8 cellular contexts compared by ENCODE assay signal in genomic region chr7:158655931-158656441, GRCh38. TPM values are rescaled to one million over a fixed set of nuclear protein-coding genes. Genes with fewer than 3 reads are reported as not detected.
A peak's percentile ranks its signal among the peaks of the same experiment; 100 is the strongest.
DNase-seq lines count a peak whose midpoint lies in the region; ATAC-seq lines count a peak whose summit lies in the region.

No MANE protein-coding gene starts in this region.

- no peaks in the 10 kb centered on the region for H3K27me3 Mint-ChIP-seq in activated T-cell treated with anti-CD3 and anti-CD28 coated beads, Interleukin-2, amount 50 U/mL, for 4 hours (ENCODE audit: low read depth)

- no peak overlapping the region for H3K4me3 Mint-ChIP-seq in activated T-cell treated with anti-CD3 and anti-CD28 coated beads, Interleukin-2, amount 50 U/mL, for 4 hours

- DNase-seq in activated naive CD4-positive, alpha-beta T cell treated with Interleukin-2 at 50 U/mL for 16 hours: peak; percentile 68
- no peak for DNase-seq in activated naive CD4-positive, alpha-beta T cell (lab: John Stamatoyannopoulos, UW)
- no peak for DNase-seq in activated T-cell treated with anti-CD3 and anti-CD28 coated beads, Interleukin-2, amount 50 U/mL, for 4 hours
- DNase-seq in stimulated activated naive CD8-positive, alpha-beta T cell treated with anti-CD3 and anti-CD28 coated beads, Interleukin-15, Interleukin-2, amounts not matched to agents 100 U/mL and 50 U/mL, for 24 hours: peak; percentile 47
- DNase-seq in AG20443 (ENCODE audit: low spot score) (no peak), OCI-M1 (lab: John Stamatoyannopoulos, UW) (no peak), NCI-H1436 treated with DMSO at 0.1 percent for 48 hours (lab: John Stamatoyannopoulos, UW) (no peak)

- H3K9me3 Mint-ChIP-seq in activated T-cell treated with anti-CD3 and anti-CD28 coated beads, Interleukin-2, amount 50 U/mL, for 4 hours: no peaks in the 10 kb centered on the region

- ATAC-seq in HG03060 (IDR thresholded peaks at IDR 0.05; ENCODE audit: low read depth, unreplicated experiment): peak; percentile 98
- ATAC-seq in activated T-cell treated with anti-CD3 and anti-CD28 coated beads, Interleukin-2, amount 50 U/mL, for 4 hours: peak; percentile 95
- peak; percentile 95 for ATAC-seq in stimulated activated naive CD8-positive, alpha-beta T cell treated with anti-CD3 and anti-CD28 coated beads, Interleukin-15, Interleukin-2, amounts not matched to agents 100 U/mL and 50 U/mL, for 24 hours

- H3K36me3 Mint-ChIP-seq in activated T-cell treated with anti-CD3 and anti-CD28 coated beads, Interleukin-2, amount 50 U/mL, for 4 hours (ENCODE audit: insufficient read depth): peaks cover 24% of the 10 kb centered on the region

- peaks cover 16% of the 10 kb centered on the region for H3K4me1 Mint-ChIP-seq in activated T-cell treated with anti-CD3 and anti-CD28 coated beads, Interleukin-2, amount 50 U/mL, for 4 hours (ENCODE audit: low read depth)

RNA-seq across cellular contexts. Expression of gene NCAPG2, which starts 48.6 kb away (rescaled TPM):
- total RNA-seq in activated T-cell treated with anti-CD3 and anti-CD28 coated beads, Interleukin-2, amount 50 U/mL, for 4 hours: 10 to 100 TPM; 19.7 to 26.2 (median 20.7) TPM

Comparison
In these comparisons a context has a peak if more than half of its experiments do, and no peak if none do; other contexts are left out.
1. DNase-seq: peak in activated naive CD4-positive, alpha-beta T cell treated with Interleukin-2 at 50 U/mL for 16 hours (single experiment) and stimulated activated naive CD8-positive, alpha-beta T cell treated with anti-CD3 and anti-CD28 coated beads, Interleukin-15, Interleukin-2, amounts not matched to agents 100 U/mL and 50 U/mL, for 24 hours (single experiment); none in activated naive CD4-positive, alpha-beta T cell (0 of 4), activated T-cell treated with anti-CD3 and anti-CD28 coated beads, Interleukin-2, amount 50 U/mL, for 4 hours (single experiment), AG20443 (single experiment), OCI-M1 (single experiment) and NCI-H1436 treated with DMSO at 0.1 percent for 48 hours (single experiment).
2. Peak in every context shown above with its lines, with median percentiles within 50 percentile points of each other: ATAC-seq.